1 cellular context compared by ENCODE assay signal in genomic region chr19:15379996-15380647, GRCh38.
TF ChIP-seq lines count a peak whose summit lies in the region.

No MANE protein-coding gene starts in this region.

TF ChIP-seq in HEK293, 187 proteins besides CTCF, POLR2A, EP300 and RAD21 (continued from another document):
- TF ChIP-seq ZNF580 (tag by site-specific recombination; IDR thresholded peaks at IDR 0.05): no peak
- TF ChIP-seq ZBTB7A (tag by site-specific recombination; IDR thresholded peaks at IDR 0.05; ENCODE audit: low read depth): no peak
- no peak for TF ChIP-seq PRDM6 (tag by site-specific recombination; IDR thresholded peaks at IDR 0.05)
- no peak for TF ChIP-seq ZNF423 (tag by site-specific recombination; IDR thresholded peaks at IDR 0.05)
- TF ChIP-seq ZFP41 (tag by site-specific recombination; IDR thresholded peaks at IDR 0.05; ENCODE audit: borderline replicate concordance): no peak
- TF ChIP-seq ZNF529 (tag by site-specific recombination; IDR thresholded peaks at IDR 0.05; ENCODE audit: insufficient replicate concordance): no peak
- no peak for TF ChIP-seq ZNF24 (tag by site-specific recombination; IDR thresholded peaks at IDR 0.05)
- TF ChIP-seq ZNF2 (tag by site-specific recombination; IDR thresholded peaks at IDR 0.05): no peak
- TF ChIP-seq ZNF664 (tag by site-specific recombination; IDR thresholded peaks at IDR 0.05): no peak
- TF ChIP-seq HOXD13 (CRISPR knock-in tag; IDR thresholded peaks at IDR 0.05; ENCODE audit: borderline replicate concordance): no peak
- no peak for TF ChIP-seq ZNF510 (tag by site-specific recombination; IDR thresholded peaks at IDR 0.05; ENCODE audit: insufficient replicate concordance)
- peak; percentile 99 for TF ChIP-seq ZBTB8A (tag by site-specific recombination; IDR thresholded peaks at IDR 0.05)
- TF ChIP-seq ZXDB (tag by site-specific recombination; IDR thresholded peaks at IDR 0.05): no peak; the same call in 1 of the 2 replicates
- TF ChIP-seq KLF10 (tag by site-specific recombination; IDR thresholded peaks at IDR 0.05): peak; percentile 54; the same call in 1 of the 2 replicates
- TF ChIP-seq HOXC10 (CRISPR knock-in tag; IDR thresholded peaks at IDR 0.05): no peak
- no peak for TF ChIP-seq ZNF148 (tag by site-specific recombination; IDR thresholded peaks at IDR 0.05; ENCODE audit: borderline replicate concordance)
- TF ChIP-seq KLF16 (tag by site-specific recombination; IDR thresholded peaks at IDR 0.05): peak; percentile 21; the same call in 1 of the 2 replicates
- TF ChIP-seq ZNF768 (tag by site-specific recombination; IDR thresholded peaks at IDR 0.05): no peak
- no peak for TF ChIP-seq ZNF121 (tag by site-specific recombination; IDR thresholded peaks at IDR 0.05)
- no peak for TF ChIP-seq ZNF175 (tag by site-specific recombination; IDR thresholded peaks at IDR 0.05)
- TF ChIP-seq MYNN (tag by site-specific recombination; IDR thresholded peaks at IDR 0.05; ENCODE audit: borderline replicate concordance): no peak
- no peak for TF ChIP-seq ZNF350 (tag by site-specific recombination; IDR thresholded peaks at IDR 0.05)
- TF ChIP-seq ZNF704 (tag by site-specific recombination; IDR thresholded peaks at IDR 0.05): no peak
- TF ChIP-seq TRIM28 (IDR thresholded peaks at IDR 0.05; ENCODE audit: borderline replicate concordance, low read length): no peak
- TF ChIP-seq ZFHX2 (tag by site-specific recombination; conservative IDR thresholded peaks at IDR 0.05): peak; percentile 97
- TF ChIP-seq ZNF843 (tag by site-specific recombination; IDR thresholded peaks at IDR 0.05): no peak
- TF ChIP-seq TCF7L2 (IDR thresholded peaks at IDR 0.05; ENCODE audit: borderline replicate concordance, low read depth, low read length): no peak
- peak; percentile 58 for TF ChIP-seq ZIC2 (tag by site-specific recombination; IDR thresholded peaks at IDR 0.05)
- no peak for TF ChIP-seq ZNF280C (tag by site-specific recombination; IDR thresholded peaks at IDR 0.05)
- TF ChIP-seq GLIS1 (tag by site-specific recombination; IDR thresholded peaks at IDR 0.05): peak; percentile 50; the same call in 1 of the 2 replicates
- no peak for TF ChIP-seq YY1 (tag by site-specific recombination; IDR thresholded peaks at IDR 0.05)
- TF ChIP-seq ZNF211 (tag by site-specific recombination; IDR thresholded peaks at IDR 0.05; ENCODE audit: low read depth): no peak
- no peak for TF ChIP-seq ZNF133 (tag by site-specific recombination; IDR thresholded peaks at IDR 0.05)
- TF ChIP-seq ZNF23 (tag by site-specific recombination; IDR thresholded peaks at IDR 0.05; ENCODE audit: borderline replicate concordance): no peak
- TF ChIP-seq MZF1 (tag by site-specific recombination; IDR thresholded peaks at IDR 0.05; ENCODE audit: borderline replicate concordance): no peak
- peak; percentile 78 for TF ChIP-seq KLF8 (tag by site-specific recombination; IDR thresholded peaks at IDR 0.05)
- TF ChIP-seq ZNF76 (tag by site-specific recombination; IDR thresholded peaks at IDR 0.05; ENCODE audit: borderline replicate concordance, low read depth): no peak
- TF ChIP-seq ZNF394 (tag by site-specific recombination; IDR thresholded peaks at IDR 0.05; ENCODE audit: borderline replicate concordance): no peak
- TF ChIP-seq ZNF239 (tag by site-specific recombination; IDR thresholded peaks at IDR 0.05): no peak
- no peak for TF ChIP-seq TSHZ1 (tag by site-specific recombination; IDR thresholded peaks at IDR 0.05; ENCODE audit: borderline replicate concordance)
- no peak for TF ChIP-seq ATF2 (tag by site-specific recombination; IDR thresholded peaks at IDR 0.05; ENCODE audit: low read depth)
- TF ChIP-seq ZNF548 (tag by site-specific recombination; IDR thresholded peaks at IDR 0.05): no peak
- TF ChIP-seq ZNF624 (tag by site-specific recombination; IDR thresholded peaks at IDR 0.05): no peak
- TF ChIP-seq ZNF549 (tag by site-specific recombination; IDR thresholded peaks at IDR 0.05): no peak
- no peak for TF ChIP-seq ZNF26 (tag by site-specific recombination; IDR thresholded peaks at IDR 0.05)
- no peak for TF ChIP-seq REPIN1 (tag by site-specific recombination; IDR thresholded peaks at IDR 0.05; ENCODE audit: low read depth)
TF ChIP-seq in HEK293: peak in this region for 42.
